ENCODE assay signal across 8 cellular contexts in genomic region chr5:151141535-151141934, GRCh38. TPM values are rescaled to one million over a fixed set of nuclear protein-coding genes. Genes with fewer than 3 reads are reported as not detected.
DNase-seq lines count a peak whose midpoint lies in the region; ATAC-seq lines count a peak whose summit lies in the region.

No MANE protein-coding gene starts in this region.

- DNase-seq in activated CD4-positive, CD25-positive, alpha-beta regulatory T cell treated with anti-CD3 and anti-CD28 coated beads, Interleukin-2, amount 50 U/mL, for 72 hours: peak; percentile 58
- DNase-seq in stimulated activated CD4-positive, alpha-beta T cell treated with anti-CD3 and anti-CD28 coated beads, Interleukin-15, amount 100 ng/mL, for 1 hour (ENCODE audit: low read depth in 1 of 2, low spot score in 1 of 2): peak; percentile 37 to 39
- no peak for DNase-seq in HUDEP-2 (lab: John Stamatoyannopoulos, UW; ENCODE audit: unreplicated experiment in 76 of 76)
- no peak for DNase-seq in ecto neural progenitor cell (ENCODE audit: low spot score)
- DNase-seq in COR-L47 (lab: John Stamatoyannopoulos, UW): no peak

- ATAC-seq in GM18861 (IDR thresholded peaks at IDR 0.05; ENCODE audit: unreplicated experiment): peak; percentile 78
- peak; percentile 91 for ATAC-seq in HG02943 (IDR thresholded peaks at IDR 0.05; ENCODE audit: low read depth, unreplicated experiment)
- peak; percentile 42 for ATAC-seq in esophagus mucosa

RNA-seq across cellular contexts. Expression of gene ANXA6, which starts 16.0 kb away (rescaled TPM):
- total RNA-seq in esophagus mucosa: 10.8 TPM

Comparison
In these comparisons a context has a peak if more than half of its experiments do, and no peak if none do; other contexts are left out.
1. DNase-seq: peak in activated CD4-positive, CD25-positive, alpha-beta regulatory T cell treated with anti-CD3 and anti-CD28 coated beads, Interleukin-2, amount 50 U/mL, for 72 hours (single experiment) and stimulated activated CD4-positive, alpha-beta T cell treated with anti-CD3 and anti-CD28 coated beads, Interleukin-15, amount 100 ng/mL, for 1 hour (2 of 2); none in HUDEP-2 (0 of 76), ecto neural progenitor cell (single experiment) and COR-L47 (single experiment).
2. Peak in every context shown above with its lines, with median percentiles within 50 percentile points of each other: ATAC-seq.